ENCODE assay signal across 13 cellular contexts in genomic region chr13:77507931-77508776, GRCh38. TPM values are rescaled to one million over a fixed set of nuclear protein-coding genes. Genes with fewer than 3 reads are reported as not detected.
DNase-seq lines count a peak whose midpoint lies in the region; ATAC-seq and TF ChIP-seq lines count a peak whose summit lies in the region.
"Had no signal": no experiment of that assay in that cellular context is flagged by ENCODE, and none has a peak within 500 bp of the region (broad histone marks: within the 10 kb centered on the region; RNA-seq: fewer than 3 reads in every experiment).

No MANE protein-coding gene starts in this region.

- in situ Hi-C loops in astrocyte of the spinal cord (cut with HindIII; ENCODE audit: low sequenced_read_pairs), result no loop called here

- no peaks in the 10 kb centered on the region for H3K27me3 Mint-ChIP-seq in GM23338 (ENCODE audit: insufficient read depth, low read depth, poor library complexity)
- H3K27me3 Mint-ChIP-seq in chondrocyte (ENCODE audit: low read depth), result peaks cover 6% of the 10 kb centered on the region

- H3K4me3 Mint-ChIP-seq in GM23338, result no peak overlapping the region
- no peak overlapping the region for H3K4me3 Mint-ChIP-seq in chondrocyte (ENCODE audit: unreplicated experiment)
- H3K4me3 Mint-ChIP-seq: naive B cell had no signal

- H3K4me1 ChIP-seq in GM23338 (ENCODE audit: insufficient read depth), result no peaks in the 10 kb centered on the region

- H3K4me2 ChIP-seq in GM23338, result no peak overlapping the region

- no peaks in the 10 kb centered on the region for H4K20me1 ChIP-seq in GM23338 (replicated peaks; ENCODE audit: insufficient read depth)

- H3K4me1 Mint-ChIP-seq in GM23338 (no peaks in the 10 kb centered on the region), chondrocyte (ENCODE audit: low read depth) (peaks cover 22% of the 10 kb centered on the region)

- DNase-seq in ELR (ENCODE audit: low read depth), result peak; percentile 90
- DNase-seq in M059J (ENCODE audit: low read depth), result peak; percentile 70
- DNase-seq in astrocyte of the spinal cord (ENCODE audit: low read depth, low spot score), result peak; percentile 95
- no peak for DNase-seq in omental fat pad (ENCODE audit: low spot score)
- DNase-seq in GM23338 (ENCODE audit: low spot score), result no peak
- no peak for DNase-seq in chondrocyte (ENCODE audit: low spot score)
- DNase-seq in germinal center (ENCODE audit: low spot score), result no peak
- DNase-seq in NCI-H1417 treated with DMSO at 0.1 percent for 48 hours (lab: John Stamatoyannopoulos, UW), result no peak
- DNase-seq: activated effector memory CD4-positive, alpha-beta T cell treated with anti-CD3 and anti-CD28 coated beads, Interleukin-2, amount 50 U/mL, for 16 hours; naive B cell; NCI-H2081 treated with DMSO at 0.1 percent for 48 hours; stimulated activated CD4-positive, alpha-beta T cell treated with anti-CD3 and anti-CD28 coated beads, Interleukin-4, amount 100 ng/mL, for 24 hours had no signal

- no peak for TF ChIP-seq CTCF in astrocyte of the spinal cord (IDR thresholded peaks at IDR 0.05; ENCODE audit: low read depth, low read length)
- no peak for TF ChIP-seq CTCF in omental fat pad (IDR thresholded peaks at IDR 0.05)
- no peak for TF ChIP-seq CTCF in GM23338 (conservative IDR thresholded peaks at IDR 0.05; ENCODE audit: low read depth in 2 of 2)
- TF ChIP-seq CTCF in chondrocyte (IDR thresholded peaks at IDR 0.05), result no peak

- no peaks in the 10 kb centered on the region for H3F3A ChIP-seq in GM23338 (replicated peaks; ENCODE audit: low read depth)

- no peaks in the 10 kb centered on the region for H3K9me3 Mint-ChIP-seq in GM23338
- no peaks in the 10 kb centered on the region for H3K9me3 Mint-ChIP-seq in chondrocyte (ENCODE audit: low read depth)
- H3K9me3 Mint-ChIP-seq: naive B cell had no signal

- H3K27ac ChIP-seq in GM23338 (ENCODE audit: low read depth), result no peak overlapping the region

- H2AFZ ChIP-seq in GM23338, result no peak overlapping the region

- no peaks in the 10 kb centered on the region for H3K9me2 ChIP-seq in GM23338 (ENCODE audit: insufficient read depth)

- H3K36me3 ChIP-seq in GM23338 (ENCODE audit: insufficient read depth), result no peaks in the 10 kb centered on the region

- H3K4me3 ChIP-seq in astrocyte of the spinal cord (ENCODE audit: low read depth, low read length) (no peak overlapping the region), GM23338 (no peak overlapping the region)

- H3K27me3 ChIP-seq in GM23338 (ENCODE audit: insufficient read depth), result no peaks in the 10 kb centered on the region

- no peaks in the 10 kb centered on the region for H3K79me2 ChIP-seq in GM23338 (replicated peaks; ENCODE audit: insufficient read depth)

- H3K36me3 Mint-ChIP-seq in GM23338 (ENCODE audit: low read depth), result no peaks in the 10 kb centered on the region
- no peaks in the 10 kb centered on the region for H3K36me3 Mint-ChIP-seq in chondrocyte (ENCODE audit: low read depth)
- H3K36me3 Mint-ChIP-seq: naive B cell had no signal

- peak; percentile 50 for ATAC-seq in omental fat pad (ENCODE audit: low FRiP score)
- ATAC-seq in GM23338, result no peak

- H3K27ac Mint-ChIP-seq in GM23338, result no peak overlapping the region
- H3K27ac Mint-ChIP-seq in chondrocyte (ENCODE audit: unreplicated experiment), result no peak overlapping the region
- H3K27ac Mint-ChIP-seq: naive B cell had no signal

TF ChIP-seq in GM23338, 12 proteins besides CTCF, POLR2A, EP300 and RAD21:
- TF ChIP-seq STAT1 (IDR thresholded peaks at IDR 0.05; ENCODE audit: unreplicated experiment) (no peak), ETS1 (IDR thresholded peaks at IDR 0.05) (no peak), ZNF114 (CRISPR knock-in tag; IDR thresholded peaks at IDR 0.05) (no peak)
- TF ChIP-seq, protein P1, sequence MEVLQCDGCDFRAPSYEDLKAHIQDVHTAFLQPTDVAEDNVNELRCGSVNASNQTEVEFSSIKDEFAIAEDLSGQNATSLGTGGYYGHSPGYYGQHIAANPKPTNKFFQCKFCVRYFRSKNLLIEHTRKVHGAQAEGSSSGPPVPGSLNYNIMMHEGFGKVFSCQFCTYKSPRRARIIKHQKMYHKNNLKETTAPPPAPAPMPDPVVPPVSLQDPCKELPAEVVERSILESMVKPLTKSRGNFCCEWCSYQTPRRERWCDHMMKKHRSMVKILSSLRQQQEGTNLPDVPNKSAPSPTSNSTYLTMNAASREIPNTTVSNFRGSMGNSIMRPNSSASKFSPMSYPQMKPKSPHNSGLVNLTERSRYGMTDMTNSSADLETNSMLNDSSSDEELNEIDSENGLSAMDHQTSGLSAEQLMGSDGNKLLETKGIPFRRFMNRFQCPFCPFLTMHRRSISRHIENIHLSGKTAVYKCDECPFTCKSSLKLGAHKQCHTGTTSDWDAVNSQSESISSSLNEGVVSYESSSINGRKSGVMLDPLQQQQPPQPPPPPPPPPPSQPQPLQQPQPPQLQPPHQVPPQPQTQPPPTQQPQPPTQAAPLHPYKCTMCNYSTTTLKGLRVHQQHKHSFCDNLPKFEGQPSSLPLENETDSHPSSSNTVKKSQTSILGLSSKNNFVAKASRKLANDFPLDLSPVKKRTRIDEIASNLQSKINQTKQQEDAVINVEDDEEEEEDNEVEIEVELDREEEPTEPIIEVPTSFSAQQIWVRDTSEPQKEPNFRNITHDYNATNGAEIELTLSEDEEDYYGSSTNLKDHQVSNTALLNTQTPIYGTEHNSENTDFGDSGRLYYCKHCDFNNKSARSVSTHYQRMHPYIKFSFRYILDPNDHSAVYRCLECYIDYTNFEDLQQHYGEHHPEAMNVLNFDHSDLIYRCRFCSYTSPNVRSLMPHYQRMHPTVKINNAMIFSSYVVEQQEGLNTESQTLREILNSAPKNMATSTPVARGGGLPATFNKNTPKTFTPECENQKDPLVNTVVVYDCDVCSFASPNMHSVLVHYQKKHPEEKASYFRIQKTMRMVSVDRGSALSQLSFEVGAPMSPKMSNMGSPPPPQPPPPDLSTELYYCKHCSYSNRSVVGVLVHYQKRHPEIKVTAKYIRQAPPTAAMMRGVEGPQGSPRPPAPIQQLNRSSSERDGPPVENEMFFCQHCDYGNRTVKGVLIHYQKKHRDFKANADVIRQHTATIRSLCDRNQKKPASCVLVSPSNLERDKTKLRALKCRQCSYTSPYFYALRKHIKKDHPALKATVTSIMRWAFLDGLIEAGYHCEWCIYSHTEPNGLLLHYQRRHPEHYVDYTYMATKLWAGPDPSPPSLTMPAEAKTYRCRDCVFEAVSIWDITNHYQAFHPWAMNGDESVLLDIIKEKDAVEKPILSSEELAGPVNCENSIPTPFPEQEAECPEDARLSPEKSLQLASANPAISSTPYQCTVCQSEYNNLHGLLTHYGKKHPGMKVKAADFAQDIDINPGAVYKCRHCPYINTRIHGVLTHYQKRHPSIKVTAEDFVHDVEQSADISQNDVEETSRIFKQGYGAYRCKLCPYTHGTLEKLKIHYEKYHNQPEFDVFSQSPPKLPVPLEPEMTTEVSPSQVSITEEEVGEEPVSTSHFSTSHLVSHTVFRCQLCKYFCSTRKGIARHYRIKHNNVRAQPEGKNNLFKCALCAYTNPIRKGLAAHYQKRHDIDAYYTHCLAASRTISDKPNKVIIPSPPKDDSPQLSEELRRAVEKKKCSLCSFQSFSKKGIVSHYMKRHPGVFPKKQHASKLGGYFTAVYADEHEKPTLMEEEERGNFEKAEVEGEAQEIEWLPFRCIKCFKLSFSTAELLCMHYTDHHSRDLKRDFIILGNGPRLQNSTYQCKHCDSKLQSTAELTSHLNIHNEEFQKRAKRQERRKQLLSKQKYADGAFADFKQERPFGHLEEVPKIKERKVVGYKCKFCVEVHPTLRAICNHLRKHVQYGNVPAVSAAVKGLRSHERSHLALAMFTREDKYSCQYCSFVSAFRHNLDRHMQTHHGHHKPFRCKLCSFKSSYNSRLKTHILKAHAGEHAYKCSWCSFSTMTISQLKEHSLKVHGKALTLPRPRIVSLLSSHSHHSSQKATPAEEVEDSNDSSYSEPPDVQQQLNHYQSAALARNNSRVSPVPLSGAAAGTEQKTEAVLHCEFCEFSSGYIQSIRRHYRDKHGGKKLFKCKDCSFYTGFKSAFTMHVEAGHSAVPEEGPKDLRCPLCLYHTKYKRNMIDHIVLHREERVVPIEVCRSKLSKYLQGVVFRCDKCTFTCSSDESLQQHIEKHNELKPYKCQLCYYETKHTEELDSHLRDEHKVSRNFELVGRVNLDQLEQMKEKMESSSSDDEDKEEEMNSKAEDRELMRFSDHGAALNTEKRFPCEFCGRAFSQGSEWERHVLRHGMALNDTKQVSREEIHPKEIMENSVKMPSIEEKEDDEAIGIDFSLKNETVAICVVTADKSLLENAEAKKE (CRISPR knock-in tag; IDR thresholded peaks at IDR 0.05), result no peak

RNA-seq across cellular contexts. Expression of gene SCEL, which starts 27.4 kb away (rescaled TPM):
- not detected in 2 replicates for total RNA-seq in M059J (2014; rRNA removed; shearing (Covaris generic))
- 1 to 10 TPM in 3 of 4 donors, under 1 TPM in 1; 0.94 to 6.9 (median 4.1) TPM for total RNA-seq in omental fat pad
- not detected in 2 replicates for total RNA-seq in GM23338 (2014; rRNA removed; shearing (Covaris generic))
- polyA plus RNA-seq in GM23338 (2016; fragmentation: Nextera tagmentation; extraction: Ambion mirVana), result not detected in 2 replicates
- not detected in 3 replicates for total RNA-seq in chondrocyte
- polyA plus RNA-seq: urinary bladder had no signal

Comparison
In these comparisons a context has a peak if more than half of its experiments do, and no peak if none do; other contexts are left out.
1. DNase-seq: peak in ELR (single experiment), M059J (single experiment) and astrocyte of the spinal cord (single experiment); none in omental fat pad (single experiment), GM23338 (single experiment), chondrocyte (single experiment), germinal center (single experiment) and NCI-H1417 treated with DMSO at 0.1 percent for 48 hours (single experiment).